ENCODE assay signal across 1 cellular context in the genomic region with DNA sequence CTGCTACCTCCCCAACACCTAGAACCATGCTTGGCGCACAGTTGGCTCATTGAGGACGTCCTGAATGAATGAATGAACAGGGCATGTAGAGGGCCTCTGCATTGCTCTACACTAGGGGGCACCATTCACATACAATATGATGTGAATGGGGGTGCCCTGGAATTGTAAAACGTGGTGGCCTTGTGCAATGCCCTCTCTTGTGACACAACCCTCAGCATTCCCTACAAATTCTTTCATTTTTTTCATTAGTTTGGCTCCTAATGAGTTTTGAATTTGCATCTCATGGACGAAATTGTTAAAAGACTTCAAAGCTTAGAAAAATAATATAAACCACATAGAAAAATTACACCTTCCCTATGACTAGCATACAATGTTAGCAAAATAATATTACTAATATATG.
TF ChIP-seq lines count a peak whose summit lies in the region.

No MANE protein-coding gene starts in this region.

TF ChIP-seq in HepG2, 621 proteins besides CTCF, POLR2A, EP300 and RAD21 (continued from another document):
- TF ChIP-seq, protein P1, sequence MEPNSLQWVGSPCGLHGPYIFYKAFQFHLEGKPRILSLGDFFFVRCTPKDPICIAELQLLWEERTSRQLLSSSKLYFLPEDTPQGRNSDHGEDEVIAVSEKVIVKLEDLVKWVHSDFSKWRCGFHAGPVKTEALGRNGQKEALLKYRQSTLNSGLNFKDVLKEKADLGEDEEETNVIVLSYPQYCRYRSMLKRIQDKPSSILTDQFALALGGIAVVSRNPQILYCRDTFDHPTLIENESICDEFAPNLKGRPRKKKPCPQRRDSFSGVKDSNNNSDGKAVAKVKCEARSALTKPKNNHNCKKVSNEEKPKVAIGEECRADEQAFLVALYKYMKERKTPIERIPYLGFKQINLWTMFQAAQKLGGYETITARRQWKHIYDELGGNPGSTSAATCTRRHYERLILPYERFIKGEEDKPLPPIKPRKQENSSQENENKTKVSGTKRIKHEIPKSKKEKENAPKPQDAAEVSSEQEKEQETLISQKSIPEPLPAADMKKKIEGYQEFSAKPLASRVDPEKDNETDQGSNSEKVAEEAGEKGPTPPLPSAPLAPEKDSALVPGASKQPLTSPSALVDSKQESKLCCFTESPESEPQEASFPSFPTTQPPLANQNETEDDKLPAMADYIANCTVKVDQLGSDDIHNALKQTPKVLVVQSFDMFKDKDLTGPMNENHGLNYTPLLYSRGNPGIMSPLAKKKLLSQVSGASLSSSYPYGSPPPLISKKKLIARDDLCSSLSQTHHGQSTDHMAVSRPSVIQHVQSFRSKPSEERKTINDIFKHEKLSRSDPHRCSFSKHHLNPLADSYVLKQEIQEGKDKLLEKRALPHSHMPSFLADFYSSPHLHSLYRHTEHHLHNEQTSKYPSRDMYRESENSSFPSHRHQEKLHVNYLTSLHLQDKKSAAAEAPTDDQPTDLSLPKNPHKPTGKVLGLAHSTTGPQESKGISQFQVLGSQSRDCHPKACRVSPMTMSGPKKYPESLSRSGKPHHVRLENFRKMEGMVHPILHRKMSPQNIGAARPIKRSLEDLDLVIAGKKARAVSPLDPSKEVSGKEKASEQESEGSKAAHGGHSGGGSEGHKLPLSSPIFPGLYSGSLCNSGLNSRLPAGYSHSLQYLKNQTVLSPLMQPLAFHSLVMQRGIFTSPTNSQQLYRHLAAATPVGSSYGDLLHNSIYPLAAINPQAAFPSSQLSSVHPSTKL (CRISPR knock-in tag; IDR thresholded peaks at IDR 0.05) = no peak
- no peak for TF ChIP-seq ZNF331 (CRISPR knock-in tag; IDR thresholded peaks at IDR 0.05)
- TF ChIP-seq, protein P2, sequence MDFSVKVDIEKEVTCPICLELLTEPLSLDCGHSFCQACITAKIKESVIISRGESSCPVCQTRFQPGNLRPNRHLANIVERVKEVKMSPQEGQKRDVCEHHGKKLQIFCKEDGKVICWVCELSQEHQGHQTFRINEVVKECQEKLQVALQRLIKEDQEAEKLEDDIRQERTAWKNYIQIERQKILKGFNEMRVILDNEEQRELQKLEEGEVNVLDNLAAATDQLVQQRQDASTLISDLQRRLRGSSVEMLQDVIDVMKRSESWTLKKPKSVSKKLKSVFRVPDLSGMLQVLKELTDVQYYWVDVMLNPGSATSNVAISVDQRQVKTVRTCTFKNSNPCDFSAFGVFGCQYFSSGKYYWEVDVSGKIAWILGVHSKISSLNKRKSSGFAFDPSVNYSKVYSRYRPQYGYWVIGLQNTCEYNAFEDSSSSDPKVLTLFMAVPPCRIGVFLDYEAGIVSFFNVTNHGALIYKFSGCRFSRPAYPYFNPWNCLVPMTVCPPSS (IDR thresholded peaks at IDR 0.05) = no peak
- TF ChIP-seq CEBPG (CRISPR knock-in tag; IDR thresholded peaks at IDR 0.05) = peak; percentile 49; the same call in 1 of the 2 replicates
- TF ChIP-seq, protein P3, sequence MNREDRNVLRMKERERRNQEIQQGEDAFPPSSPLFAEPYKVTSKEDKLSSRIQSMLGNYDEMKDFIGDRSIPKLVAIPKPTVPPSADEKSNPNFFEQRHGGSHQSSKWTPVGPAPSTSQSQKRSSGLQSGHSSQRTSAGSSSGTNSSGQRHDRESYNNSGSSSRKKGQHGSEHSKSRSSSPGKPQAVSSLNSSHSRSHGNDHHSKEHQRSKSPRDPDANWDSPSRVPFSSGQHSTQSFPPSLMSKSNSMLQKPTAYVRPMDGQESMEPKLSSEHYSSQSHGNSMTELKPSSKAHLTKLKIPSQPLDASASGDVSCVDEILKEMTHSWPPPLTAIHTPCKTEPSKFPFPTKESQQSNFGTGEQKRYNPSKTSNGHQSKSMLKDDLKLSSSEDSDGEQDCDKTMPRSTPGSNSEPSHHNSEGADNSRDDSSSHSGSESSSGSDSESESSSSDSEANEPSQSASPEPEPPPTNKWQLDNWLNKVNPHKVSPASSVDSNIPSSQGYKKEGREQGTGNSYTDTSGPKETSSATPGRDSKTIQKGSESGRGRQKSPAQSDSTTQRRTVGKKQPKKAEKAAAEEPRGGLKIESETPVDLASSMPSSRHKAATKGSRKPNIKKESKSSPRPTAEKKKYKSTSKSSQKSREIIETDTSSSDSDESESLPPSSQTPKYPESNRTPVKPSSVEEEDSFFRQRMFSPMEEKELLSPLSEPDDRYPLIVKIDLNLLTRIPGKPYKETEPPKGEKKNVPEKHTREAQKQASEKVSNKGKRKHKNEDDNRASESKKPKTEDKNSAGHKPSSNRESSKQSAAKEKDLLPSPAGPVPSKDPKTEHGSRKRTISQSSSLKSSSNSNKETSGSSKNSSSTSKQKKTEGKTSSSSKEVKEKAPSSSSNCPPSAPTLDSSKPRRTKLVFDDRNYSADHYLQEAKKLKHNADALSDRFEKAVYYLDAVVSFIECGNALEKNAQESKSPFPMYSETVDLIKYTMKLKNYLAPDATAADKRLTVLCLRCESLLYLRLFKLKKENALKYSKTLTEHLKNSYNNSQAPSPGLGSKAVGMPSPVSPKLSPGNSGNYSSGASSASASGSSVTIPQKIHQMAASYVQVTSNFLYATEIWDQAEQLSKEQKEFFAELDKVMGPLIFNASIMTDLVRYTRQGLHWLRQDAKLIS (CRISPR knock-in tag; IDR thresholded peaks at IDR 0.05) = no peak
- TF ChIP-seq PCBP2 (optimal IDR thresholded peaks at IDR 0.05; ENCODE audit: low read depth, low read length, poor library complexity, severe bottlenecking) = no peak
- TF ChIP-seq, protein P4, sequence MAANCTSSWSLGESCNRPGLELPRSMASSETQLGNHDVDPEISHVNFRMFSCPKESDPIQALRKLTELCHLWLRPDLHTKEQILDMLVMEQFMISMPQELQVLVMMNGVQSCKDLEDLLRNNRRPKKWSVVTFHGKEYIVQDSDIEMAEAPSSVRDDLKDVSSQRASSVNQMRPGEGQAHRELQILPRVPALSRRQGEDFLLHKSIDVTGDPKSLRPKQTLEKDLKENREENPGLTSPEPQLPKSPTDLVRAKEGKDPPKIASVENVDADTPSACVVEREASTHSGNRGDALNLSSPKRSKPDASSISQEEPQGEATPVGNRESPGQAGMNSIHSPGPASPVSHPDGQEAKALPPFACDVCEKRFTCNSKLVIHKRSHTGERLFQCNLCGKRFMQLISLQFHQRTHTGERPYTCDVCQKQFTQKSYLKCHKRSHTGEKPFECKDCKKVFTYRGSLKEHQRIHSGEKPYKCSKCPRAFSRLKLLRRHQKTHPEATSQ (CRISPR knock-in tag; IDR thresholded peaks at IDR 0.05; ENCODE audit: borderline replicate concordance) = no peak
- TF ChIP-seq BHLHE40 (IDR thresholded peaks at IDR 0.05; ENCODE audit: low read length) = no peak
- TF ChIP-seq ZFP82 (CRISPR knock-in tag; IDR thresholded peaks at IDR 0.05; ENCODE audit: borderline replicate concordance) = no peak
